7 cellular contexts compared by ENCODE assay signal in the genomic region with DNA sequence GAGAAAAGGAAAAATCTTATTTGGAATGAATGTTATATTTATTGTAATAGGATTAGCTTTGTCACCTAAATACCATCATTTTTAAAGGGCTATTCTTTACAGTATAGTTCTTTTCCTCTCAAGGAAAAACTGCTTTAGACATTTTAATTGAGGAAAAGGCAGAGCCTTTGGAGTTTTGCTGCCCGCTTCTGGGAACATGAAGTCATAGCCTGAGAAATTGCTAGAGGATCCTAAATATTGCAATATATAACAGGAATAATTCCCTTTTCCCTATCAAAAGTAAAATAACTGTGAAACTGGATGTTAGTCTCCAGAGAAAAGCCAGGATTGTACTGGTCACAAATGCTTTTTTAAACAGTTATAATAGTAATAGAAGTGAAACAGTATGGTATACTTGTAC. TPM values are rescaled to one million over a fixed set of nuclear protein-coding genes. Genes with fewer than 3 reads are reported as not detected.
A peak's percentile ranks its signal among the peaks of the same experiment; 100 is the strongest.
DNase-seq lines count a peak whose midpoint lies in the region; ATAC-seq and TF ChIP-seq lines count a peak whose summit lies in the region.
"Not testable (repeated sequence)": the region's sequence is repeated elsewhere in the genome, so short reads cannot be mapped to it uniquely, and the experiment has no call there.

No MANE protein-coding gene starts in this region.

- CTCF ChIA-PET in PC-9 (lab: Charles Lee), result not testable (repeated sequence)

- intact Hi-C loops in PC-9 (cut with micrococcal nuclease; ENCODE audit: unreplicated experiment), result loop anchor here (5.0 kb wide), 1 partner anchor 199 kb away; no protein-coding TSS in a partner anchor
- intact Hi-C loops in body of pancreas (cut with DNase I), result not testable (repeated sequence)

- not testable (repeated sequence) for H2AFZ ChIP-seq in DND-41 (ENCODE audit: low read depth, low read length); Karpas-422 (ENCODE audit: low read length); PC-9

- TF ChIP-seq CTCF in DND-41 (IDR thresholded peaks at IDR 0.05; ENCODE audit: borderline replicate concordance, extremely low read depth, low read length, poor library complexity, severe bottlenecking), result peak; percentile 40
- TF ChIP-seq CTCF in PC-9 (conservative IDR thresholded peaks at IDR 0.05), result peak; percentile 66
- peak in 2 of 7 experiments; percentile 13 to 24 for TF ChIP-seq CTCF in body of pancreas (IDR thresholded peaks at IDR 0.05)
- TF ChIP-seq CTCF in fibroblast of pulmonary artery (IDR thresholded peaks at IDR 0.05; ENCODE audit: low read length, missing control alignments), result peak; percentile 9
- peak; percentile 26 for TF ChIP-seq CTCF in liver (IDR thresholded peaks at IDR 0.05; ENCODE audit: low read depth, low read length, missing input control)
- TF ChIP-seq CTCF in progenitor cell of endocrine pancreas (IDR thresholded peaks at IDR 0.05; ENCODE audit: unreplicated experiment), result peak; percentile 40

- not testable (repeated sequence) for H3K9me3 ChIP-seq in DND-41 (ENCODE audit: insufficient read depth, low read length, severe bottlenecking); Karpas-422 (ENCODE audit: low read length); PC-9 (ENCODE audit: insufficient read depth, low read depth); body of pancreas; liver (ENCODE audit: control insufficient read depth in 4 of 4, low read length in 3 of 4)

- H3K9ac ChIP-seq in DND-41 (ENCODE audit: low read depth, low read length); Karpas-422 (ENCODE audit: low read length); liver (ENCODE audit: low read depth in 1 of 2, low read length in 2 of 2): not testable (repeated sequence)

- H3K9me3 Mint-ChIP-seq in progenitor cell of endocrine pancreas (ENCODE audit: low read depth), result not testable (repeated sequence)

- TF ChIP-seq POLR2A in body of pancreas (IDR thresholded peaks at IDR 0.05), result not testable (repeated sequence)

- H3K27ac Mint-ChIP-seq in progenitor cell of endocrine pancreas, result not testable (repeated sequence)

- TF ChIP-seq RAD21 in liver (IDR thresholded peaks at IDR 0.05), result peak; percentile 41 to 56

- DNase-seq in DND-41; PC-9; body of pancreas; fibroblast of pulmonary artery (ENCODE audit: low read depth); progenitor cell of endocrine pancreas (ENCODE audit: low spot score, unreplicated experiment): not testable (repeated sequence)
- peak; percentile 42 for DNase-seq in Karpas-422

- H3K9me2 ChIP-seq in Karpas-422 (replicated peaks; ENCODE audit: insufficient read depth, low read length); PC-9 (ENCODE audit: insufficient read depth): not testable (repeated sequence)

- not testable (repeated sequence) for H3K27me3 ChIP-seq in DND-41 (ENCODE audit: insufficient read depth, low read length, poor library complexity); Karpas-422 (ENCODE audit: low read length); PC-9 (ENCODE audit: insufficient read depth, low read depth); body of pancreas; liver (ENCODE audit: control insufficient read depth in 4 of 4, insufficient read depth in 4 of 4, low read length in 3 of 4)

- H3F3A ChIP-seq in PC-9 (ENCODE audit: insufficient read depth, low read depth), result not testable (repeated sequence)

- H3K4me1 Mint-ChIP-seq in progenitor cell of endocrine pancreas (ENCODE audit: low read depth), result not testable (repeated sequence)

- not testable (repeated sequence) for BruUV-seq in PC-9 (replicated peaks; lab: Mats Ljungman, UMichigan)

- no CpG with 5 or more reads among the region's 1 CpG for WGBS in body of pancreas, 2 donors
- no CpG with 5 or more reads among the region's 1 CpG for WGBS in liver

- not testable (repeated sequence) for ATAC-seq in DND-41 (ENCODE audit: insufficient read depth, low read depth)
- ATAC-seq in body of pancreas, result peak; percentile 43

- POLR2A ChIA-PET in PC-9 (lab: Charles Lee; ENCODE audit: unreplicated experiment), result not testable (repeated sequence)

- H3K4me3 Mint-ChIP-seq in progenitor cell of endocrine pancreas (ENCODE audit: low read depth), result not testable (repeated sequence)

- not testable (repeated sequence) for H3K36me3 ChIP-seq in DND-41 (ENCODE audit: insufficient read depth, low read length); Karpas-422 (ENCODE audit: insufficient read depth, low read length); PC-9 (ENCODE audit: low read depth); body of pancreas (replicated peaks in 1 of 2; ENCODE audit: insufficient read depth in 1 of 2, low read depth in 2 of 2); liver (ENCODE audit: control insufficient read depth in 4 of 4, insufficient read depth in 3 of 4, low read depth in 1 of 4, low read length in 3 of 4)

- not testable (repeated sequence) for H3K4me2 ChIP-seq in DND-41 (ENCODE audit: insufficient read depth, low read length); Karpas-422 (ENCODE audit: low read depth, low read length, poor library complexity, severe bottlenecking); PC-9

- not testable (repeated sequence) for H3K27me3 Mint-ChIP-seq in progenitor cell of endocrine pancreas

- peaks cover 22% of the 10 kb centered on the region for H3K4me1 ChIP-seq in DND-41 (ENCODE audit: insufficient read depth, low read length)
- H3K4me1 ChIP-seq in Karpas-422 (ENCODE audit: low read length); PC-9 (replicated peaks; ENCODE audit: insufficient read depth); body of pancreas; liver (ENCODE audit: control insufficient read depth in 4 of 4, insufficient read depth in 4 of 4, low read length in 3 of 4): not testable (repeated sequence)

- not testable (repeated sequence) for H3K4me3 ChIP-seq in DND-41 (ENCODE audit: low read depth in 1 of 2, low read length in 2 of 2); Karpas-422 (ENCODE audit: low read length); PC-9; body of pancreas; fibroblast of pulmonary artery (replicated peaks; ENCODE audit: low read depth, low read length); liver (ENCODE audit: low read depth in 1 of 3, low read length in 3 of 3)

- not testable (repeated sequence) for H4K20me1 ChIP-seq in DND-41 (ENCODE audit: insufficient read depth, low read length); Karpas-422 (ENCODE audit: insufficient read depth, low read depth, low read length); PC-9 (ENCODE audit: insufficient read depth)

- H3K79me2 ChIP-seq in DND-41 (ENCODE audit: insufficient read depth, low read length); Karpas-422 (ENCODE audit: low read length); PC-9 (ENCODE audit: low read depth): not testable (repeated sequence)

- H3K36me3 Mint-ChIP-seq in progenitor cell of endocrine pancreas (ENCODE audit: insufficient read depth), result not testable (repeated sequence)

- not testable (repeated sequence) for H3K27ac ChIP-seq in DND-41 (ENCODE audit: low read length); Karpas-422 (ENCODE audit: low read length); PC-9; body of pancreas; liver (ENCODE audit: low read depth in 1 of 2, low read length in 2 of 2)

RNA-seq across cellular contexts. Expression of a gene that starts 30.5 kb away (rescaled TPM):
- total RNA-seq in Karpas-422 (2014; rRNA removed; shearing (Covaris generic); ENCODE audit: low replicate concordance), result 10.2 and 22.7 TPM in 2 replicates
- total RNA-seq in PC-9 (2021) (16.5 and 25.1 TPM in 2 replicates), body of pancreas (10 to 100 TPM; 20.8 to 32.2 TPM), liver (10 to 100 TPM; 11.5 to 33.0 TPM), progenitor cell of endocrine pancreas (28.1 and 29.8 TPM in 2 replicates)
- 10 to 100 TPM; 17.2 to 27.6 TPM for polyA plus RNA-seq in liver
